8 cellular contexts compared by ENCODE assay signal in genomic region chr14:24051162-24051788, GRCh38. TPM values are rescaled to one million over a fixed set of nuclear protein-coding genes. Genes with fewer than 3 reads are reported as not detected.
DNase-seq lines count a peak whose midpoint lies in the region; ATAC-seq and TF ChIP-seq lines count a peak whose summit lies in the region.

No MANE protein-coding gene starts in this region.

- peak overlapping the region; percentile 85 for H2AFZ ChIP-seq in MM.1S (ENCODE audit: low read length)

- no peaks in the 10 kb centered on the region for H3K79me2 ChIP-seq in MM.1S (ENCODE audit: low read length)

- H3K4me3 ChIP-seq in MM.1S (ENCODE audit: low read length) (peak overlapping the region; percentile 61), colonic mucosa (peak overlapping the region; percentile 52), mucosa of rectum (ENCODE audit: low read length in 2 of 2) (peak overlapping the region; percentile 76 to 82)

- no peak for DNase-seq in activated CD4-positive, alpha-beta T cell treated with anti-CD3 and anti-CD28 coated beads for 36 hours
- DNase-seq in activated CD4-positive, alpha-beta T cell treated with anti-CD3 and anti-CD28 coated beads for 1 hour = no peak
- DNase-seq in MM.1S (no peak), colonic mucosa (peak; percentile 71), NCI-H2029 treated with DMSO at 0.1 percent for 48 hours (lab: John Stamatoyannopoulos, UW) (no peak), GM20000 (ENCODE audit: low spot score) (no peak)
- no peak for DNase-seq in activated CD8-positive, alpha-beta memory T cell treated with anti-CD3 and anti-CD28 coated beads, Interleukin-2, amount 50 U/mL, for 4 hours

- peak overlapping the region; percentile 92; the same call in 1 of the 2 replicates for H3K4me2 ChIP-seq in MM.1S (ENCODE audit: low read depth, low read length)

- no peaks in the 10 kb centered on the region for H3K36me3 Mint-ChIP-seq in activated CD4-positive, alpha-beta T cell treated with anti-CD3 and anti-CD28 coated beads for 36 hours (ENCODE audit: low read depth)

- no peak for ATAC-seq in activated CD4-positive, alpha-beta T cell treated with anti-CD3 and anti-CD28 coated beads for 36 hours

- no peaks in the 10 kb centered on the region for H3K9me2 ChIP-seq in MM.1S (replicated peaks; ENCODE audit: insufficient read depth, low read length)

- CTCF ChIA-PET in activated CD4-positive, alpha-beta T cell treated with anti-CD3 and anti-CD28 coated beads for 36 hours (lab: Charles Lee) = interaction anchor here (0.5 to 2.4 kb wide), 6 partner anchors 29 to 100 kb away, joined by 3 to 6 read pairs (median 4); partner anchors contain the start of gene PSME1

- H3K27ac Mint-ChIP-seq in activated CD4-positive, alpha-beta T cell treated with anti-CD3 and anti-CD28 coated beads for 36 hours = peak overlapping the region; percentile 67

- H3F3A ChIP-seq in MM.1S (ENCODE audit: insufficient read depth, low read length) = no peaks in the 10 kb centered on the region

- intact Hi-C loops in activated CD4-positive, alpha-beta T cell treated with anti-CD3 and anti-CD28 coated beads for 36 hours (cut with DNase I, micrococcal nuclease) = loop anchor here in 1 of 2 experiments (1.0 to 5.0 kb wide), 3 partner anchors 15 to 246 kb away; partner anchors contain the start of genes DHRS1, NOP9 and RABGGTA
- intact Hi-C loops in colonic mucosa (cut with DNase I) = no loop called here

- no peaks in the 10 kb centered on the region for H3K36me3 ChIP-seq in MM.1S (replicated peaks; ENCODE audit: insufficient read depth, low read length)
- H3K36me3 ChIP-seq in colonic mucosa = no peaks in the 10 kb centered on the region
- no peaks in the 10 kb centered on the region for H3K36me3 ChIP-seq in mucosa of rectum (ENCODE audit: control insufficient read depth in 2 of 2, insufficient read depth in 2 of 2, low read length in 2 of 2)

- no peaks in the 10 kb centered on the region for H3K9me3 ChIP-seq in MM.1S (replicated peaks; ENCODE audit: insufficient read depth, low read length)
- H3K9me3 ChIP-seq in colonic mucosa = no peaks in the 10 kb centered on the region
- H3K9me3 ChIP-seq in mucosa of rectum (ENCODE audit: control insufficient read depth in 2 of 2, low read length in 2 of 2) = peaks cover 0 to 2% of the 10 kb centered on the region in 2 donors

- H3K9ac ChIP-seq in MM.1S (ENCODE audit: low read length) (peak overlapping the region; percentile 33; the same call in 1 of the 2 replicates), colonic mucosa (ENCODE audit: low read depth in 2 of 2, low read length in 2 of 2) (peak overlapping the region; percentile 57 to 68), mucosa of rectum (ENCODE audit: low read depth in 1 of 2, low read length in 2 of 2) (peak overlapping the region; percentile 41 to 90)

- H3K27ac ChIP-seq in MM.1S (ENCODE audit: low read length) (no peak overlapping the region), colonic mucosa (no peak overlapping the region), mucosa of rectum (ENCODE audit: low read depth in 2 of 2, low read length in 2 of 2) (peak overlapping the region; percentile 48 to 57)

- H3K4me1 ChIP-seq in MM.1S (ENCODE audit: low read length) (no peaks in the 10 kb centered on the region), colonic mucosa (no peaks in the 10 kb centered on the region), mucosa of rectum (ENCODE audit: control insufficient read depth in 2 of 2, insufficient read depth in 2 of 2, low read length in 2 of 2) (peaks cover 8 to 9% of the 10 kb centered on the region in 2 donors)

- H3K27me3 ChIP-seq in MM.1S (replicated peaks; ENCODE audit: insufficient read depth, low read length) (no peaks in the 10 kb centered on the region; the same call in 1 of the 2 replicates), colonic mucosa (peaks cover 5% of the 10 kb centered on the region), mucosa of rectum (ENCODE audit: control insufficient read depth in 2 of 2, insufficient read depth in 2 of 2, low read length in 2 of 2) (peaks cover 0 to 2% of the 10 kb centered on the region in 2 donors)

- H3K4me3 Mint-ChIP-seq in activated CD4-positive, alpha-beta T cell treated with anti-CD3 and anti-CD28 coated beads for 36 hours = peak overlapping the region; percentile 57

- TF ChIP-seq CTCF in MM.1S (IDR thresholded peaks at IDR 0.05; ENCODE audit: low read length) (no peak), colonic mucosa (IDR thresholded peaks at IDR 0.05) (no peak), GM20000 (IDR thresholded peaks at IDR 0.05; ENCODE audit: extremely low read depth, missing control alignments) (no peak)

- no peaks in the 10 kb centered on the region for H3K9me3 Mint-ChIP-seq in activated CD4-positive, alpha-beta T cell treated with anti-CD3 and anti-CD28 coated beads for 36 hours (ENCODE audit: low read depth)

- peaks cover 19% of the 10 kb centered on the region for H3K4me1 Mint-ChIP-seq in activated CD4-positive, alpha-beta T cell treated with anti-CD3 and anti-CD28 coated beads for 36 hours

- POLR2A ChIA-PET in activated CD4-positive, alpha-beta T cell treated with anti-CD3 and anti-CD28 coated beads for 36 hours (lab: Charles Lee) = no interaction called here

- H3K27me3 Mint-ChIP-seq in activated CD4-positive, alpha-beta T cell treated with anti-CD3 and anti-CD28 coated beads for 36 hours = peaks cover 8% of the 10 kb centered on the region

- no peaks in the 10 kb centered on the region for H4K20me1 ChIP-seq in MM.1S (ENCODE audit: insufficient read depth, low read length)

RNA-seq across cellular contexts. Expression of gene CARMIL3, which starts 0.5 kb away (rescaled TPM):
- under 1 TPM; 0.74 to 0.91 TPM for total RNA-seq in activated CD4-positive, alpha-beta T cell treated with anti-CD3 and anti-CD28 coated beads for 36 hours
- 1 to 10 TPM in 1 of 2 donors, under 1 TPM in 1; 0.29 to 2.1 TPM for total RNA-seq in colonic mucosa

RNA-seq across cellular contexts. Expression of gene CPNE6, which starts 20.1 kb away (rescaled TPM):
- not detected for total RNA-seq in activated CD4-positive, alpha-beta T cell treated with anti-CD3 and anti-CD28 coated beads for 36 hours
- total RNA-seq in colonic mucosa = under 1 TPM in 1 of 2 donors, not detected in 1; 0.45 TPM

RNA-seq across cellular contexts. Expression of gene PCK2, which starts 42.8 kb away (rescaled TPM):
- total RNA-seq in activated CD4-positive, alpha-beta T cell treated with anti-CD3 and anti-CD28 coated beads for 36 hours = 100 to 1,000 TPM; 101 to 115 TPM
- total RNA-seq in colonic mucosa = 100 to 1,000 TPM; 133 to 173 TPM

Comparison
In these comparisons a context has a peak if more than half of its experiments do, and no peak if none do; other contexts are left out.
1. H3K27ac ChIP-seq: peak in mucosa of rectum (2 of 2); none in MM.1S (single experiment) and colonic mucosa (single experiment).
2. Peak in every context shown above with its lines, with median percentiles within 50 percentile points of each other: H3K4me3 ChIP-seq and H3K9ac ChIP-seq.